ENCODE assay signal across 24 cellular contexts in the genomic region with DNA sequence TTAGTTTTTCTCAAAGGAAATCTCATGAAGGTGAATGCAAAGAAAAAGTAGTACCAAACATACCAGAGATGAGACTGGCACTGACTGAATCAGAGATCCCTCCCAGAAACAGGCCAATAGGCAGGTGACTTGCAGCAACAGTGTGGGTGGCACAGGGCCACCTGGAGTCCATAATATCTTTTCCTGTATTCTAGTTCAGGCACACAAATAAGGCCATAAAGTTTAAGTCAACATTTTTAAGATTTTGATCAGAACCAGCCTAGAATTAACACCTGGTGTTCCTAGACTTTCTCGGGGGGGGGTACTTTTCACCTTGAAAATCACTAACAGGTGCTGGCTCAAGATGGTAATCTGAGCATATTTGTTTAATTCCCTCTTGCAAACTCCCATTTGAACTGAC. TPM values are rescaled to one million over a fixed set of nuclear protein-coding genes. Genes with fewer than 3 reads are reported as not detected.
DNase-seq lines count a peak whose midpoint lies in the region; ATAC-seq, FAIRE-seq and TF ChIP-seq lines count a peak whose summit lies in the region.
"Had no signal": no experiment of that assay in that cellular context is flagged by ENCODE, and none has a peak within 500 bp of the region (broad histone marks: within the 10 kb centered on the region; RNA-seq: fewer than 3 reads in every experiment).

No MANE protein-coding gene starts in this region.

- H3K4me3 ChIP-seq in small intestine (ENCODE audit: low read depth in 1 of 2, low read length in 2 of 2) (no peak overlapping the region), upper lobe of right lung (no peak overlapping the region)
- H3K4me3 ChIP-seq: sigmoid colon, tibial artery had no signal

- WGBS in small intestine, 3 donors: 19 to 50% (median 32%) methylated on average over 1 of the region's 1 CpG

- intact Hi-C loops in upper lobe of right lung (cut with DNase I): no loop called here

- no peak for ATAC-seq in upper lobe of right lung
- ATAC-seq: HepG2; SK-N-SH treated with all-trans-retinoic acid at 6 μM for 48 hours; stimulated activated naive CD8-positive, alpha-beta T cell treated with anti-CD3 and anti-CD28 coated beads, Interleukin-15, amount 100 ng/mL, for 72 hours had no signal

- no peak for FAIRE-seq in small intestine (lab: Jason Lieb, UNC)
- FAIRE-seq: HepG2 had no signal

- H3K27ac ChIP-seq in VCaP (peak overlapping the region; percentile 89), small intestine (ENCODE audit: low read depth in 1 of 2, low read length in 1 of 2) (no peak overlapping the region), upper lobe of right lung (no peak overlapping the region)
- H3K27ac ChIP-seq: epithelial cell of prostate, sigmoid colon, tibial artery, WERI-Rb-1 had no signal

- DNase-seq in NCI-H510A treated with DMSO at 0.1 percent for 48 hours (lab: John Stamatoyannopoulos, UW): peak; percentile 62
- no peak for DNase-seq in NCI-H510A (lab: John Stamatoyannopoulos, UW)
- peak; percentile 57 for DNase-seq in NCI-H146 treated with DMSO at 0.1 percent for 48 hours (lab: John Stamatoyannopoulos, UW; ENCODE audit: unreplicated experiment)
- peak; percentile 37 for DNase-seq in small intestine
- no peak for DNase-seq in NCI-H2171 (lab: John Stamatoyannopoulos, UW)
- no peak for DNase-seq in upper lobe of right lung
- no peak for DNase-seq in T-helper 9 cell
- DNase-seq: CD4-positive, alpha-beta memory T cell; cerebellar nuclear complex; GF-D8; GOT3; NCI-H82; stimulated activated naive CD8-positive, alpha-beta T cell treated with anti-CD3 and anti-CD28 coated beads, Interleukin-15, amount 100 ng/mL, for 72 hours; tibial artery; WERI-Rb-1 had no signal

- no peak for TF ChIP-seq CTCF in VCaP (conservative IDR thresholded peaks at IDR 0.05)
- no peak for TF ChIP-seq CTCF in upper lobe of right lung (IDR thresholded peaks at IDR 0.05)

- H3K36me3 ChIP-seq in small intestine (ENCODE audit: control insufficient read depth in 2 of 2, insufficient read depth in 2 of 2, low read length in 2 of 2) (peaks cover 4 to 13% of the 10 kb centered on the region in 2 donors), upper lobe of right lung (peaks cover 63% of the 10 kb centered on the region)

- H3K27me3 ChIP-seq in small intestine (ENCODE audit: control insufficient read depth in 2 of 2, insufficient read depth in 2 of 2, low read length in 2 of 2) (no peaks in the 10 kb centered on the region), upper lobe of right lung (no peaks in the 10 kb centered on the region)
- H3K27me3 ChIP-seq: sigmoid colon, tibial artery had no signal

- H3K9me3 ChIP-seq in small intestine (ENCODE audit: control insufficient read depth, low read depth): no peaks in the 10 kb centered on the region
- H3K9me3 ChIP-seq in upper lobe of right lung: no peaks in the 10 kb centered on the region
- H3K9me3 ChIP-seq: sigmoid colon, tibial artery had no signal

- H3K4me1 ChIP-seq in small intestine (ENCODE audit: control insufficient read depth in 2 of 2, insufficient read depth in 1 of 2, low read depth in 1 of 2, low read length in 1 of 2) (no peaks in the 10 kb centered on the region), upper lobe of right lung (no peaks in the 10 kb centered on the region)
- H3K4me1 ChIP-seq: tibial artery had no signal

RNA-seq across cellular contexts. Expression of gene SDE2, which starts 19.1 kb away (rescaled TPM):
- polyA plus RNA-seq in small intestine: 10 to 100 TPM in 1 of 3 donors, 1 to 10 TPM in 2; 7.8 to 10.9 (median 8.5) TPM
- 21.8 TPM for total RNA-seq in upper lobe of right lung

RNA-seq across cellular contexts. Expression of gene LEFTY2, which starts 39.0 kb away (rescaled TPM):
- polyA plus RNA-seq in small intestine: under 1 TPM in 1 of 3 donors, not detected in 2; 0.01 TPM
- total RNA-seq in upper lobe of right lung: 2.2 TPM
- total RNA-seq: A172; CD4-positive, alpha-beta memory T cell; kidney epithelial cell; lung microvascular endothelial cell; neural crest cell had no signal
- polyA plus RNA-seq: CD4-positive, alpha-beta memory T cell had no signal

RNA-seq across cellular contexts. Expression of gene PYCR2, which starts 56.0 kb away (rescaled TPM):
- 10 to 100 TPM; 31.9 to 68.0 (median 32.9) TPM for polyA plus RNA-seq in small intestine
- total RNA-seq in upper lobe of right lung: 61.6 TPM

Comparison
In these comparisons a context has a peak if more than half of its experiments do, and no peak if none do; other contexts are left out.
1. DNase-seq: peak in NCI-H510A treated with DMSO at 0.1 percent for 48 hours (single experiment), NCI-H146 treated with DMSO at 0.1 percent for 48 hours (single experiment) and small intestine (single experiment); none in NCI-H510A (single experiment), NCI-H2171 (single experiment), upper lobe of right lung (single experiment) and T-helper 9 cell (single experiment).